8 cellular contexts compared by ENCODE assay signal in the genomic region with DNA sequence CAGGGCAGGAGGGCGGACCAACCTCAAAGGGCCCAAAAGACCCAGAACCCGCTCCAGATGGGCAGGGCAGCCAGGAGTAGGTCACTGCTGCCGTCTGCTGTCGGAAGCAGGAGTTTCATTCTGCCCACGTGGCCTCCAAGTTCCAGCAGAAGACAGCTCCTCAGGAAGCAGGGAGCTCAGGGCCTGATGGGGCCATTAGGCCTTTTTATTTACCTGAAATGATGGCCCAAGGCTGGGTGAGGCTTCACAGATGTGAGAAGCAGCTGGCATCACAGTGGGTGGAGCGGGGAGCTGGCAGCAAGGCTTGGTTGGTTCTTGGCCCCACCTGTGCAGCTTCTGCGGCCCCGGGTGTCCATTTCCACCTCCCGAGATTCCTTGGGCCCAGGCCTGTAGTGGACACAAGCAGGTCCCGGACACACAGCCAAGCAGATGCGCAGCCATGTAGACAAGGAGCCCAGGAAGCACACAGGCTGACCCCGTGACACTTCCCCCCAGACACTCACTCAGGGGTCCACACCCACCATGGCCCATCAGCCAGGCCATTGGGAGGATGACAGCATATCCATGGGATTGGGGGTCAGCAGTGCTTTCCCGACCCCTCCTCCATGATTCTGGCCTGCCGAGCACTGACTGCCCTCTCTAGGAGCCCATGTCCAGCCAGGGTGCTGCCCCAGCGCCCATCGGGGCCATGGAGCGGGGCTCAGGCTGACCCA. TPM values are rescaled to one million over a fixed set of nuclear protein-coding genes. Genes with fewer than 3 reads are reported as not detected.
DNase-seq lines count a peak whose midpoint lies in the region; ATAC-seq, FAIRE-seq and TF ChIP-seq lines count a peak whose summit lies in the region.

No MANE protein-coding gene starts in this region.

- ATAC-seq in PC-3 (peak; percentile 50), GM18873 (IDR thresholded peaks at IDR 0.05; ENCODE audit: low FRiP score, unreplicated experiment) (no peak), HG03175 (IDR thresholded peaks at IDR 0.05; ENCODE audit: unreplicated experiment) (no peak), GM19463 (IDR thresholded peaks at IDR 0.05; ENCODE audit: unreplicated experiment) (no peak)

- POLR2A ChIA-PET in PC-3 (lab: Charles Lee; ENCODE audit: unreplicated experiment): interaction anchor here (0.7 kb wide), 2 partner anchors 118 to 265 kb away, joined by 3 to 4 read pairs; no protein-coding TSS in a partner anchor

- TF ChIP-seq CTCF in D721Med (IDR thresholded peaks at IDR 0.05; ENCODE audit: insufficient read depth, missing control alignments): peak; percentile 21
- TF ChIP-seq CTCF in PC-3 (conservative IDR thresholded peaks at IDR 0.05; ENCODE audit: low read depth, low read length): peak; percentile 59
- peak; percentile 62 for TF ChIP-seq CTCF in fibroblast of pulmonary artery (IDR thresholded peaks at IDR 0.05; ENCODE audit: low read length, missing control alignments)

- no peaks in the 10 kb centered on the region for H3K79me2 ChIP-seq in PC-3 (ENCODE audit: low read length)

- no peaks in the 10 kb centered on the region for H3K9me2 ChIP-seq in PC-3 (replicated peaks; ENCODE audit: low read length)

- H3K9me3 ChIP-seq in PC-3 (ENCODE audit: low read length): no peaks in the 10 kb centered on the region

- no peak for FAIRE-seq in D721Med (lab: Jason Lieb, UNC)

- no peak overlapping the region for H3K27ac ChIP-seq in PC-3 (ENCODE audit: low read length)

- H3K4me3 ChIP-seq in PC-3 (ENCODE audit: low read length) (no peak overlapping the region), fibroblast of pulmonary artery (replicated peaks; ENCODE audit: low read depth, low read length) (no peak overlapping the region)

- H2AFZ ChIP-seq in PC-3 (ENCODE audit: low read length): no peak overlapping the region

- no peaks in the 10 kb centered on the region for H4K20me1 ChIP-seq in PC-3 (ENCODE audit: low read length)

- no peaks in the 10 kb centered on the region for H3K27me3 ChIP-seq in PC-3 (ENCODE audit: low read length)

- no peaks in the 10 kb centered on the region for H3K4me1 ChIP-seq in PC-3 (ENCODE audit: insufficient read depth, low read length)

- no peaks in the 10 kb centered on the region for H3K36me3 ChIP-seq in PC-3 (ENCODE audit: low read depth, low read length)

- BruUV-seq in PC-3 (replicated peaks; lab: Mats Ljungman, UMichigan): no TSS peak

- H3K9ac ChIP-seq in PC-3 (ENCODE audit: low read length): no peak overlapping the region

- no peaks in the 10 kb centered on the region for H3F3A ChIP-seq in PC-3 (ENCODE audit: low read length, unreplicated experiment)

- no peak overlapping the region for H3K4me2 ChIP-seq in PC-3 (ENCODE audit: low read length)

- DNase-seq in D721Med (ENCODE audit: insufficient read length, low spot score): no peak
- DNase-seq in PC-3: peak; percentile 55
- peak; percentile 61 for DNase-seq in fibroblast of pulmonary artery (ENCODE audit: low read depth)
- peak; percentile 42 for DNase-seq in pons (ENCODE audit: low spot score)
- no peak for DNase-seq in activated CD4-positive, alpha-beta T cell treated with anti-CD3 and anti-CD28 coated beads for 4 hours

- CTCF ChIA-PET in PC-3 (lab: Charles Lee): interaction anchor here (0.6 to 1.0 kb wide), 4 partner anchors 122 to 296 kb away, joined by 3 to 7 read pairs (median 4); no protein-coding TSS in a partner anchor

- intact Hi-C loops in PC-3 (cut with micrococcal nuclease): loop anchor here (1.0 to 5.0 kb wide), 2 partner anchors 110 to 126 kb away; no protein-coding TSS in a partner anchor

RNA-seq across cellular contexts. Expression of gene C13orf46, which starts 26.4 kb away (rescaled TPM):
- 0.07 and 0.23 TPM in 2 replicates for total RNA-seq in PC-3 (2014; rRNA removed)

Comparison
In these comparisons a context has a peak if more than half of its experiments do, and no peak if none do; other contexts are left out.
1. DNase-seq: peak in PC-3 (single experiment), fibroblast of pulmonary artery (single experiment) and pons (single experiment); none in D721Med (single experiment) and activated CD4-positive, alpha-beta T cell treated with anti-CD3 and anti-CD28 coated beads for 4 hours (0 of 2).
2. Peak in every context shown above with its lines, with median percentiles within 50 percentile points of each other: CTCF ChIP-seq.